In genomic region chr20:58112017-58112781, GRCh38 we compare ENCODE assay signal across 9 cellular contexts.
A peak's percentile ranks its signal among the peaks of the same experiment; 100 is the strongest.
DNase-seq lines count a peak whose midpoint lies in the region; ATAC-seq and TF ChIP-seq lines count a peak whose summit lies in the region.
"Had no signal": no experiment of that assay in that cellular context is flagged by ENCODE, and none has a peak within 500 bp of the region (broad histone marks: within the 10 kb centered on the region; RNA-seq: fewer than 3 reads in every experiment).

No MANE protein-coding gene starts in this region.

- H3K4me1 ChIP-seq in prostate gland (replicated peaks), result no peaks in the 10 kb centered on the region
- H3K4me1 ChIP-seq in thyroid gland, result no peaks in the 10 kb centered on the region

- peak overlapping the region; percentile 32 to 53 for H3K27ac ChIP-seq in prostate gland
- H3K27ac ChIP-seq in thyroid gland, result no peak overlapping the region

- no peak overlapping the region for H3K4me3 ChIP-seq in cardiac fibroblast (replicated peaks in 1 of 2; ENCODE audit: low read depth in 2 of 2, low read length in 2 of 2)
- H3K4me3 ChIP-seq in prostate gland, result no peak overlapping the region
- H3K4me3 ChIP-seq in thyroid gland (replicated peaks in 1 of 3), result no peak overlapping the region

- intact Hi-C loops in prostate gland (cut with DNase I), result no loop called here
- intact Hi-C loops in thyroid gland (cut with DNase I), result no loop called here

- DNase-seq in GM04503 (ENCODE audit: low read depth) (peak; percentile 76), NCI-H2171 (lab: John Stamatoyannopoulos, UW) (peak; percentile 66), cardiac fibroblast (ENCODE audit: low read depth in 2 of 2) (peak; percentile 10 to 81), prostate gland (ENCODE audit: low spot score) (peak; percentile 59), thyroid gland (no peak)
- no peak for DNase-seq in activated CD4-positive, alpha-beta T cell treated with anti-CD3 and anti-CD28 coated beads for 1 hour
- no peak for DNase-seq in activated effector memory CD4-positive, alpha-beta T cell treated with Interleukin-2 at 50 U/mL for 16 hours
- DNase-seq: activated CD4-positive, alpha-beta T cell treated with anti-CD3 and anti-CD28 coated beads for 4 hours had no signal

- no peak for ATAC-seq in GM19328 (IDR thresholded peaks at IDR 0.05; ENCODE audit: unreplicated experiment)

- WGBS in prostate gland, result 44% methylated on average over 7 of the region's 7 CpGs
- WGBS in thyroid gland, 2 donors, result 78 to 79% methylated on average over 7 of the region's 7 CpGs

- no peaks in the 10 kb centered on the region for H3K27me3 ChIP-seq in prostate gland (replicated peaks; ENCODE audit: insufficient read depth)
- H3K27me3 ChIP-seq in thyroid gland, result no peaks in the 10 kb centered on the region

- H3K9me3 ChIP-seq in prostate gland, result no peaks in the 10 kb centered on the region
- no peaks in the 10 kb centered on the region for H3K9me3 ChIP-seq in thyroid gland

- H3K36me3 ChIP-seq in prostate gland (no peaks in the 10 kb centered on the region), thyroid gland (no peaks in the 10 kb centered on the region)

- TF ChIP-seq CTCF in cardiac fibroblast (IDR thresholded peaks at IDR 0.05; ENCODE audit: low read depth, low read length) (no peak), prostate gland (IDR thresholded peaks at IDR 0.05) (no peak), thyroid gland (IDR thresholded peaks at IDR 0.05) (no peak)

- no peak for TF ChIP-seq POLR2A in prostate gland (IDR thresholded peaks at IDR 0.05)
- no peak for TF ChIP-seq POLR2A in thyroid gland (IDR thresholded peaks at IDR 0.05)

Comparison
In these comparisons a context has a peak if more than half of its experiments do, and no peak if none do; other contexts are left out.
1. DNase-seq: peak in GM04503 (single experiment), NCI-H2171 (single experiment), cardiac fibroblast (2 of 2) and prostate gland (single experiment); none in activated CD4-positive, alpha-beta T cell treated with anti-CD3 and anti-CD28 coated beads for 1 hour (single experiment), activated effector memory CD4-positive, alpha-beta T cell treated with Interleukin-2 at 50 U/mL for 16 hours (single experiment) and thyroid gland (0 of 2).
2. H3K27ac ChIP-seq: peak in prostate gland (2 of 2); none in thyroid gland (0 of 3).